Comparison of ENCODE assay signal across 14 cellular contexts in the genomic region with DNA sequence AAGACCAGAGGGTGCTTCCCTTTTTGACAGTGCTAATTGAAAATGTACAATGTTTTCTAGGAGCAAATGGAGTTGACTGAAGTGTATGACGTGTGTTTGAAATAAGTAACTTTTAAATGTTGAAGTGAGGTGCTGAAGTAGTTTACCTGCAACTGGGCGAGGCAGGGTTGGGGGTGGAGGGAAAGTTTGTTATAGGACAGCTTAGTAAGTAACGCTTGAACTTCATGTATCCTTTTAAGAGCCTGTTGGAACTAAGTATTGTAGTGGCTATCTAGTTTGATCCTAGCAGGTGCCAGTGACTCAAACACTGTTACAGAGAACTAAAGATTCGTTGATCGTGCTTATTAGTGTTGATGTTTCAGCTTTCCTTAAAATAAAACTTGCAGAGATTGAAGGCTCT.
"Had no signal": no experiment of that assay in that cellular context is flagged by ENCODE, and none has a peak within 500 bp of the region (broad histone marks: within the 10 kb centered on the region; RNA-seq: fewer than 3 reads in every experiment).

No MANE protein-coding gene starts in this region.

- ATAC-seq: gastroesophageal sphincter; left cardiac atrium; natural killer cell treated with Interleukin-12 subunit alpha and Interleukin-12 subunit beta and Interleukin-15 and Interleukin-18, amount 100 ng/mL, for 72 hours; pancreas; right cardiac atrium; stimulated activated naive CD8-positive, alpha-beta T cell treated with anti-CD3 and anti-CD28 coated beads, Interleukin-15, Interleukin-2, amounts not matched to agents 100 U/mL and 50 U/mL, for 24 hours had no signal

- H3K9me3 ChIP-seq: esophagus squamous epithelium, gastroesophageal sphincter, pancreas, tibial artery had no signal

- H3K36me3 ChIP-seq: esophagus squamous epithelium, gastroesophageal sphincter, pancreas had no signal

- H3K27me3 ChIP-seq: pancreas, tibial artery had no signal

- H3K27ac ChIP-seq: esophagus squamous epithelium, gastroesophageal sphincter, tibial artery had no signal

- H3K4me3 ChIP-seq: esophagus squamous epithelium, gastroesophageal sphincter, pancreas, tibial artery had no signal

- DNase-seq: esophagus squamous epithelium; foreskin fibroblast; immature natural killer cell; kidney; left cardiac atrium; occipital lobe; pancreas; right cardiac atrium; small intestine; stimulated activated CD4-positive, alpha-beta T cell treated with anti-CD3 and anti-CD28 coated beads, Interleukin-2, amount 100 ng/mL, for 48 hours; stimulated activated naive CD8-positive, alpha-beta T cell treated with anti-CD3 and anti-CD28 coated beads, Interleukin-15, Interleukin-2, amounts not matched to agents 100 U/mL and 50 U/mL, for 24 hours; tibial artery had no signal
